Comparison of ENCODE assay signal across 13 cellular contexts in the genomic region with DNA sequence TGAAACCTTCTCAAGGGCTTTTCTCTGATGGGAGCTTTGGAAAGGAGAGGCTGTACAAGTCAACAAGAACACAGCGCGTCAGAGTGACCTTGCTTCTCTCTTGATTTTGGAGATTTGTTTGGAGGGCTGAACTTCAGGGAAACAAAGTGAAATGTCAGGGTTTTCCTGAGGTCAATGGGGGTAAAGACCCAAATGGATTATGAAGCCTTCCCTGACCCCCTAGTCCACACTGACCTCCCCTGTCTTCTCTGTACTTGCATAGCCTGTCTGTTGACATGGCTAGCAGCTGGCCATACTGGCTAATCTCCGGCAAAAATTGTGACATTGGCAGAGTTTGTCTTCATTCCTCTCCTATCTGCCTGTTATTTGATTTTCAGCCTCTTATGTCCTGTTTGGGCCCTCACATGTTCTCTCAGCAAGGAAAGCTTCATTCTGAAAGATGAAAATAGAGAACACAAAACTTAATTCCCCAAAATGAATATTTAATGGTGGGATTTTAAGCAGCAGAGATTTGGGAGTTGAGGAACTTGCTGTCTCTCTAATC.
"Had no signal": no experiment of that assay in that cellular context is flagged by ENCODE, and none has a peak within 500 bp of the region (broad histone marks: within the 10 kb centered on the region; RNA-seq: fewer than 3 reads in every experiment).

No MANE protein-coding gene starts in this region.

- H3K27ac ChIP-seq: gastroesophageal sphincter, hepatocyte had no signal

- H3K79me2 ChIP-seq: hepatocyte had no signal

- H3K27me3 ChIP-seq: gastroesophageal sphincter, hepatocyte, tibial nerve had no signal

- FAIRE-seq: endometrium had no signal

- H3K36me3 ChIP-seq: gastroesophageal sphincter, tibial nerve, WERI-Rb-1 had no signal

- H3K4me3 ChIP-seq: gastroesophageal sphincter, hepatocyte, tibial nerve had no signal

- DNase-seq: activated CD4-positive, alpha-beta memory T cell treated with anti-CD3 and anti-CD28 coated beads, Interleukin-2, amount 10 ng/mL, durations not matched to agents 7 days and 5 days; activated CD4-positive, alpha-beta T cell treated with anti-CD3 and anti-CD28 coated beads for 36 hours; activated effector memory CD4-positive, alpha-beta T cell treated with Interleukin-2 at 50 U/mL for 16 hours; activated naive CD4-positive, alpha-beta T cell treated with anti-CD3 and anti-CD28 coated beads, Interleukin-2, amount 50 U/mL, for 16 hours; activated T-cell treated with anti-CD3 and anti-CD28 coated beads, Interleukin-2, amount 50 U/mL, for 24 hours; islet precursor cell; WERI-Rb-1 had no signal

- H3K36me3 Mint-ChIP-seq: stimulated activated effector memory CD8-positive, alpha-beta T cell treated with anti-CD3 and anti-CD28 coated beads, Interleukin-12 subunit alpha, Interleukin-12 subunit beta, amount 100 ng/mL, for 72 hours had no signal

- H3K9me3 Mint-ChIP-seq: activated CD4-positive, alpha-beta memory T cell treated with anti-CD3 and anti-CD28 coated beads, Interleukin-2, amount 10 ng/mL, durations not matched to agents 7 days and 5 days; activated T-cell treated with anti-CD3 and anti-CD28 coated beads, Interleukin-2, amount 50 U/mL, for 24 hours; stimulated activated effector memory CD8-positive, alpha-beta T cell treated with anti-CD3 and anti-CD28 coated beads, Interleukin-12 subunit alpha, Interleukin-12 subunit beta, amount 100 ng/mL, for 72 hours; T-helper 1 cell treated with Interleukin-12 subunit alpha and Interleukin-12 subunit beta and Interleukin-4 antibody, amounts not matched to agents 30 μg/mL and 1 μg/mL, for 36 hours had no signal

- H3K4me2 ChIP-seq: hepatocyte had no signal

- H2AFZ ChIP-seq: hepatocyte had no signal

- H3K27me3 Mint-ChIP-seq: activated CD4-positive, alpha-beta T cell treated with anti-CD3 and anti-CD28 coated beads for 36 hours; activated T-cell treated with anti-CD3 and anti-CD28 coated beads, Interleukin-2, amount 50 U/mL, for 24 hours had no signal

- H3K9me3 ChIP-seq: gastroesophageal sphincter, tibial nerve had no signal

- ATAC-seq: activated CD4-positive, alpha-beta T cell treated with anti-CD3 and anti-CD28 coated beads for 36 hours; gastroesophageal sphincter; stimulated activated effector memory CD8-positive, alpha-beta T cell treated with anti-CD3 and anti-CD28 coated beads, Interleukin-12 subunit alpha, Interleukin-12 subunit beta, amount 100 ng/mL, for 72 hours had no signal

- H3K4me1 Mint-ChIP-seq: activated CD4-positive, alpha-beta memory T cell treated with anti-CD3 and anti-CD28 coated beads, Interleukin-2, amount 10 ng/mL, durations not matched to agents 7 days and 5 days; activated CD4-positive, alpha-beta T cell treated with anti-CD3 and anti-CD28 coated beads for 36 hours had no signal

- H3K4me3 Mint-ChIP-seq: activated CD4-positive, alpha-beta memory T cell treated with anti-CD3 and anti-CD28 coated beads, Interleukin-2, amount 10 ng/mL, durations not matched to agents 7 days and 5 days; activated CD4-positive, alpha-beta T cell treated with anti-CD3 and anti-CD28 coated beads for 36 hours; activated T-cell treated with anti-CD3 and anti-CD28 coated beads, Interleukin-2, amount 50 U/mL, for 24 hours; stimulated activated effector memory CD8-positive, alpha-beta T cell treated with anti-CD3 and anti-CD28 coated beads, Interleukin-12 subunit alpha, Interleukin-12 subunit beta, amount 100 ng/mL, for 72 hours; T-helper 1 cell treated with Interleukin-12 subunit alpha and Interleukin-12 subunit beta and Interleukin-4 antibody, amounts not matched to agents 30 μg/mL and 1 μg/mL, for 36 hours had no signal

- H3K27ac Mint-ChIP-seq: activated CD4-positive, alpha-beta memory T cell treated with anti-CD3 and anti-CD28 coated beads, Interleukin-2, amount 10 ng/mL, durations not matched to agents 7 days and 5 days; activated CD4-positive, alpha-beta T cell treated with anti-CD3 and anti-CD28 coated beads for 36 hours; activated T-cell treated with anti-CD3 and anti-CD28 coated beads, Interleukin-2, amount 50 U/mL, for 24 hours; stimulated activated effector memory CD8-positive, alpha-beta T cell treated with anti-CD3 and anti-CD28 coated beads, Interleukin-12 subunit alpha, Interleukin-12 subunit beta, amount 100 ng/mL, for 72 hours; T-helper 1 cell treated with Interleukin-12 subunit alpha and Interleukin-12 subunit beta and Interleukin-4 antibody, amounts not matched to agents 30 μg/mL and 1 μg/mL, for 36 hours had no signal
